In the genomic region with DNA sequence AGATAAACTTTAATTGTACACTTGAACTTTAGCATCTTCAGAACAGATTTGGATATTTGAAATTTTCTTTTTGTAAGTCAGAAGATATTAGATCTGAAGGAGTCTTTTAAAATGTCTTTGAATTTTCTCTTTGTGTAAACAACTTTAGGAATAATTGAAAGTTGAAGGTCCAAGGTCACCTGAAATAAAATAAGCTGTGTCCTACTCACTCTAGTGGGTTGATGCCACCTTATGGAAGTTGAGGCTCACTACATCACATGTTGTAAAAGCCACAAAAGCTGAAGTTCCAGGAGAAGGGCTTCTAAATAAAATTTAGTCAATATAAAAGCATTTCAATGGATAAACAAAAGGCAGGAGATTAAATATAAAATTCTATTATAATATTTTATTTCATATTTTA, we compare ENCODE assay signal across 8 cellular contexts.
DNase-seq lines count a peak whose midpoint lies in the region; ATAC-seq, FAIRE-seq and TF ChIP-seq lines count a peak whose summit lies in the region.

No MANE protein-coding gene starts in this region.

- H3K27ac ChIP-seq in PC-9 (no peak overlapping the region), tibial artery (no peak overlapping the region)

- H3F3A ChIP-seq in PC-9 (ENCODE audit: insufficient read depth, low read depth), result no peaks in the 10 kb centered on the region

- ATAC-seq in HG03097 (IDR thresholded peaks at IDR 0.05; ENCODE audit: low FRiP score, unreplicated experiment), result peak; percentile 64

- H3K27me3 ChIP-seq in PC-9 (ENCODE audit: insufficient read depth, low read depth) (no peaks in the 10 kb centered on the region), tibial artery (no peaks in the 10 kb centered on the region)

- FAIRE-seq in frontal cortex (lab: Jason Lieb, UNC), result peak; percentile 87

- CTCF ChIA-PET in AG04449 (lab: Yijun Ruan, JAX) (interaction anchor here (0.7 to 2.3 kb wide), 6 partner anchors 10 to 393 kb away, joined by 3 to 10 read pairs (median 4); no protein-coding TSS in a partner anchor), PC-9 (lab: Charles Lee) (no interaction called here)

- no peaks in the 10 kb centered on the region for H3K9me3 ChIP-seq in PC-9 (ENCODE audit: insufficient read depth, low read depth)
- H3K9me3 ChIP-seq in tibial artery, result no peaks in the 10 kb centered on the region

- no peaks in the 10 kb centered on the region for H3K4me1 ChIP-seq in PC-9 (replicated peaks; ENCODE audit: insufficient read depth)
- H3K4me1 ChIP-seq in tibial artery, result no peaks in the 10 kb centered on the region

- no peak overlapping the region for H2AFZ ChIP-seq in PC-9

- peak; percentile 39 for TF ChIP-seq CTCF in AG04449 (IDR thresholded peaks at IDR 0.05; ENCODE audit: insufficient read depth, low read length, missing control alignments)
- TF ChIP-seq CTCF in GM13977 (IDR thresholded peaks at IDR 0.05; ENCODE audit: extremely low read depth, insufficient read depth, missing control alignments), result peak; percentile 60
- TF ChIP-seq CTCF in PC-9 (conservative IDR thresholded peaks at IDR 0.05), result peak; percentile 62
- no peak for TF ChIP-seq CTCF in tibial artery (IDR thresholded peaks at IDR 0.05)

- intact Hi-C loops in PC-9 (cut with micrococcal nuclease; ENCODE audit: unreplicated experiment), result loop anchor here (5.0 kb wide), 2 partner anchors 232 to 478 kb away; no protein-coding TSS in a partner anchor
- intact Hi-C loops in tibial artery (cut with DNase I; ENCODE audit: low total_unique reads), result no loop called here

- POLR2A ChIA-PET in AG04449 (lab: Yijun Ruan, JAX), result no interaction called here
- POLR2A ChIA-PET in PC-9 (lab: Charles Lee; ENCODE audit: unreplicated experiment), result no interaction called here

- H4K20me1 ChIP-seq in PC-9 (ENCODE audit: insufficient read depth), result peaks cover 3% of the 10 kb centered on the region; the same call in 1 of the 2 replicates

- BruUV-seq in PC-9 (replicated peaks; lab: Mats Ljungman, UMichigan), result no TSS peak

- in situ Hi-C loops in GM13977 (cut with MboI; ENCODE audit: low pct_unique_long_range_greater_than_20kb, low sequenced_read_pairs, unreplicated experiment), result no loop called here

- H3K4me2 ChIP-seq in PC-9, result no peak overlapping the region

- DNase-seq in AG04449 (ENCODE audit: low read depth, low spot score) (no peak), GM13977 (ENCODE audit: low spot score) (no peak), PC-9 (no peak), frontal cortex (ENCODE audit: low spot score in 2 of 2) (peak in 1 of 2 donors; percentile 8), NCI-H1048 (lab: John Stamatoyannopoulos, UW) (no peak), tibial artery (no peak)
- no peak for DNase-seq in activated T-cell treated with anti-CD3 and anti-CD28 coated beads, Interleukin-2, amount 50 U/mL, for 1 hour

- H3K79me2 ChIP-seq in PC-9 (ENCODE audit: low read depth), result no peaks in the 10 kb centered on the region

- no peak overlapping the region for H3K4me3 ChIP-seq in AG04449 (ENCODE audit: low read depth, low read length)
- H3K4me3 ChIP-seq in PC-9, result no peak overlapping the region
- no peak overlapping the region for H3K4me3 ChIP-seq in tibial artery

- H3K36me3 ChIP-seq in PC-9 (ENCODE audit: low read depth) (no peaks in the 10 kb centered on the region), tibial artery (no peaks in the 10 kb centered on the region)

- H3K9me2 ChIP-seq in PC-9 (ENCODE audit: insufficient read depth), result no peaks in the 10 kb centered on the region

Comparison
In these comparisons a context has a peak if more than half of its experiments do, and no peak if none do; other contexts are left out.
1. CTCF ChIP-seq: peak in AG04449 (single experiment), GM13977 (single experiment) and PC-9 (single experiment); none in tibial artery (0 of 2).